23 cellular contexts compared by ENCODE assay signal in the genomic region with DNA sequence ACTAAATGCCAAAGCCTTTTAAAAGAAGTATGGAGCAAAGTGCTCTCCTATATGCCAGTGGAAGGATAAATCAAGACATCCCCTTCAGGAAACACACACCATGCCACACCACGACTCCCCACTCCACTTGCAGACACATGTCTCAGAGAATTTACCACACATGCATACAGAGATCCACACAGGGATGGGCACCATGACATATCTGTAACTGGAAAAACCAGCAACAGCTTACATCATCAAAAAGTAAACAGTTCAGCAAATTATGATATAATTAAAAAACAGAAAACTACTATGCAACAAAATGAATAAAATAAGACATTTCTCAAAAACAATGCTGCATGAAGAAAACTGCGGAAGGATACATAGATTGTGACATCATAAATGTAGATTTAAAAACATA.
"Had no signal": no experiment of that assay in that cellular context is flagged by ENCODE, and none has a peak within 500 bp of the region (broad histone marks: within the 10 kb centered on the region; RNA-seq: fewer than 3 reads in every experiment).

No MANE protein-coding gene starts in this region.

- H3K4me3 ChIP-seq: ascending aorta, esophagus muscularis mucosa, heart right ventricle, right atrium auricular region, stomach, thyroid gland had no signal

- H3K9me3 ChIP-seq: ascending aorta, esophagus muscularis mucosa, heart right ventricle, right atrium auricular region, stomach, thyroid gland had no signal

- H3K27ac ChIP-seq: ascending aorta, esophagus muscularis mucosa, right atrium auricular region, stomach, thyroid gland, VCaP had no signal

- H3K27me3 Mint-ChIP-seq: activated CD4-positive, alpha-beta memory T cell treated with anti-CD3 and anti-CD28 coated beads for 36 hours; activated CD4-positive, alpha-beta T cell treated with anti-CD3 and anti-CD28 coated beads, Interleukin-2, amount 10 ng/mL, durations not matched to agents 24 days and 14 days; activated naive CD8-positive, alpha-beta T cell treated with anti-CD3 and anti-CD28 coated beads, Interleukin-2, amount 10 ng/mL, durations not matched to agents 7 days and 5 days; naive thymus-derived CD8-positive, alpha-beta T cell had no signal

- H3K36me3 ChIP-seq: ascending aorta, esophagus muscularis mucosa, heart right ventricle, right atrium auricular region, stomach, thyroid gland had no signal

- DNase-seq: activated CD4-positive, alpha-beta T cell treated with anti-CD3 and anti-CD28 coated beads, Interleukin-2, amount 10 ng/mL, durations not matched to agents 24 days and 14 days; activated CD8-positive, alpha-beta memory T cell treated with anti-CD3 and anti-CD28 coated beads, Interleukin-2, amount 50 U/mL, for 4 hours; activated gamma-delta T cell; activated naive CD8-positive, alpha-beta T cell treated with anti-CD3 and anti-CD28 coated beads, Interleukin-2, amount 10 ng/mL, durations not matched to agents 7 days and 5 days; activated T-cell treated with anti-CD3 and anti-CD28 coated beads, Interleukin-2, amount 50 U/mL, for 1 hour; cortex of kidney; foreskin melanocyte; heart right ventricle; naive thymus-derived CD8-positive, alpha-beta T cell; stimulated activated CD4-positive, alpha-beta T cell treated with anti-CD3 and anti-CD28 coated beads, Interleukin-15, amount 100 ng/mL, for 24 hours; stimulated activated CD4-positive, alpha-beta T cell treated with anti-CD3 and anti-CD28 coated beads, Interleukin-2, amount 100 ng/mL, for 24 hours; stimulated activated naive B cell treated with anti-CD40 and anti-IgM and Interleukin-4, amounts not matched to agents 10 μg/mL and 1 μg/mL and 100 μg/mL, for 72 hours; stomach; T-helper 9 cell; thyroid gland had no signal

- H3K4me3 Mint-ChIP-seq: activated CD4-positive, alpha-beta memory T cell treated with anti-CD3 and anti-CD28 coated beads for 36 hours; activated CD4-positive, alpha-beta T cell treated with anti-CD3 and anti-CD28 coated beads, Interleukin-2, amount 10 ng/mL, durations not matched to agents 24 days and 14 days; activated naive CD8-positive, alpha-beta T cell treated with anti-CD3 and anti-CD28 coated beads, Interleukin-2, amount 10 ng/mL, durations not matched to agents 7 days and 5 days; activated T-helper 1 cell treated with anti-CD3 and anti-CD28 coated beads, Interleukin-12 subunit alpha, Interleukin-12 subunit beta, Interleukin-2, Interleukin-4 antibody, amounts not matched to agents 30 ng/mL and 10 ng/mL and 1 ng/mL, durations not matched to agents 14 hours and 24 hours and 36 hours; brain; mesothelial cell of epicardium; stimulated activated naive B cell treated with anti-CD40 and anti-IgM and Interleukin-4, amounts not matched to agents 10 μg/mL and 1 μg/mL and 100 μg/mL, for 72 hours had no signal

- H3K4me1 Mint-ChIP-seq: stimulated activated naive B cell treated with anti-CD40 and anti-IgM and Interleukin-4, amounts not matched to agents 10 μg/mL and 1 μg/mL and 100 μg/mL, for 72 hours had no signal

- H3K36me3 Mint-ChIP-seq: activated CD4-positive, alpha-beta memory T cell treated with anti-CD3 and anti-CD28 coated beads for 36 hours; brain; stimulated activated naive B cell treated with anti-CD40 and anti-IgM and Interleukin-4, amounts not matched to agents 10 μg/mL and 1 μg/mL and 100 μg/mL, for 72 hours had no signal

- H3K27ac Mint-ChIP-seq: activated CD4-positive, alpha-beta memory T cell treated with anti-CD3 and anti-CD28 coated beads for 36 hours; activated CD4-positive, alpha-beta T cell treated with anti-CD3 and anti-CD28 coated beads, Interleukin-2, amount 10 ng/mL, durations not matched to agents 24 days and 14 days; activated naive CD8-positive, alpha-beta T cell treated with anti-CD3 and anti-CD28 coated beads, Interleukin-2, amount 10 ng/mL, durations not matched to agents 7 days and 5 days; activated T-helper 1 cell treated with anti-CD3 and anti-CD28 coated beads, Interleukin-12 subunit alpha, Interleukin-12 subunit beta, Interleukin-2, Interleukin-4 antibody, amounts not matched to agents 30 ng/mL and 10 ng/mL and 1 ng/mL, durations not matched to agents 14 hours and 24 hours and 36 hours; brain; mesothelial cell of epicardium; stimulated activated naive B cell treated with anti-CD40 and anti-IgM and Interleukin-4, amounts not matched to agents 10 μg/mL and 1 μg/mL and 100 μg/mL, for 72 hours had no signal

- H3K9me3 Mint-ChIP-seq: activated CD4-positive, alpha-beta memory T cell treated with anti-CD3 and anti-CD28 coated beads for 36 hours; activated CD4-positive, alpha-beta T cell treated with anti-CD3 and anti-CD28 coated beads, Interleukin-2, amount 10 ng/mL, durations not matched to agents 24 days and 14 days; activated T-helper 1 cell treated with anti-CD3 and anti-CD28 coated beads, Interleukin-12 subunit alpha, Interleukin-12 subunit beta, Interleukin-2, Interleukin-4 antibody, amounts not matched to agents 30 ng/mL and 10 ng/mL and 1 ng/mL, durations not matched to agents 14 hours and 24 hours and 36 hours; brain; mesothelial cell of epicardium; naive thymus-derived CD8-positive, alpha-beta T cell; stimulated activated naive B cell treated with anti-CD40 and anti-IgM and Interleukin-4, amounts not matched to agents 10 μg/mL and 1 μg/mL and 100 μg/mL, for 72 hours had no signal

- ATAC-seq: heart right ventricle; naive thymus-derived CD8-positive, alpha-beta T cell; stimulated activated naive B cell treated with anti-CD40 and anti-IgM and Interleukin-4, amounts not matched to agents 10 μg/mL and 1 μg/mL and 100 μg/mL, for 72 hours had no signal

- H3K27me3 ChIP-seq: ascending aorta, esophagus muscularis mucosa, heart right ventricle, right atrium auricular region, stomach, thyroid gland had no signal
